ENCODE assay signal across 1 cellular context in genomic region chr20:432208-432607, GRCh38.
TF ChIP-seq lines count a peak whose summit lies in the region.

No MANE protein-coding gene starts in this region.

TF ChIP-seq in HepG2, 621 proteins besides CTCF, POLR2A, EP300 and RAD21 (continued from another document):
- 0 out of 2 replicates have a peak, but pooled peaks have one; percentile 20 for TF ChIP-seq ZNF609 (CRISPR knock-in tag; IDR thresholded peaks at IDR 0.05; ENCODE audit: borderline replicate concordance)
- no peak for TF ChIP-seq KAT8 (CRISPR knock-in tag; IDR thresholded peaks at IDR 0.05)
- 0 out of 2 replicates have a peak, but pooled peaks have one; percentile 21 for TF ChIP-seq ZNF430 (CRISPR knock-in tag; IDR thresholded peaks at IDR 0.05)
- TF ChIP-seq MXD4 (CRISPR knock-in tag; IDR thresholded peaks at IDR 0.05), result no peak
- TF ChIP-seq BHLHE40 (IDR thresholded peaks at IDR 0.05; ENCODE audit: low read length), result no peak
- no peak for TF ChIP-seq KMT2B (CRISPR knock-in tag; IDR thresholded peaks at IDR 0.05)
- TF ChIP-seq HNRNPK (IDR thresholded peaks at IDR 0.05; ENCODE audit: low read depth, low read length, poor library complexity, severe bottlenecking), result no peak
- TF ChIP-seq HIC2 (CRISPR knock-in tag; IDR thresholded peaks at IDR 0.05; ENCODE audit: low read depth), result no peak
- 0 out of 4 replicates have a peak, but pooled peaks of 1 of the 2 experiments have one; percentile 19 for TF ChIP-seq ATF4 (CRISPR knock-in tag; IDR thresholded peaks at IDR 0.05)
- 0 out of 2 replicates have a peak, but pooled peaks have one; percentile 26 for TF ChIP-seq ZBTB46 (CRISPR knock-in tag; IDR thresholded peaks at IDR 0.05; ENCODE audit: borderline replicate concordance)
- TF ChIP-seq PRDM10 (CRISPR knock-in tag; IDR thresholded peaks at IDR 0.05; ENCODE audit: low read depth), result no peak
- TF ChIP-seq BORCS8-MEF2B (CRISPR knock-in tag; IDR thresholded peaks at IDR 0.05), result peak; percentile 2; the same call in 1 of the 2 replicates
- TF ChIP-seq MATR3 (CRISPR knock-in tag; IDR thresholded peaks at IDR 0.05), result 0 out of 2 replicates have a peak, but pooled peaks have one; percentile 43
- no peak for TF ChIP-seq KMT2A (CRISPR knock-in tag; IDR thresholded peaks at IDR 0.05)
- 0 out of 2 replicates have a peak, but pooled peaks have one; percentile 22 for TF ChIP-seq NFIB (CRISPR knock-in tag; IDR thresholded peaks at IDR 0.05; ENCODE audit: borderline replicate concordance)
- no peak for TF ChIP-seq GATAD2A (CRISPR knock-in tag; IDR thresholded peaks at IDR 0.05)
- TF ChIP-seq RBM39 (IDR thresholded peaks at IDR 0.05; ENCODE audit: low read depth, low read length, poor library complexity, severe bottlenecking), result no peak
- TF ChIP-seq THAP8 (CRISPR knock-in tag; IDR thresholded peaks at IDR 0.05; ENCODE audit: borderline replicate concordance), result no peak
- TF ChIP-seq ZNF354B (CRISPR knock-in tag; IDR thresholded peaks at IDR 0.05), result no peak
- TF ChIP-seq ZNF713 (CRISPR knock-in tag; IDR thresholded peaks at IDR 0.05), result no peak
- TF ChIP-seq ARNT2 (CRISPR knock-in tag; IDR thresholded peaks at IDR 0.05; ENCODE audit: low read depth), result 0 out of 2 replicates have a peak, but pooled peaks have one; percentile 30
- TF ChIP-seq STAG1 (CRISPR knock-in tag; IDR thresholded peaks at IDR 0.05), result no peak
- TF ChIP-seq TBX3 (IDR thresholded peaks at IDR 0.05; ENCODE audit: borderline replicate concordance), result no peak
- no peak for TF ChIP-seq HINFP (CRISPR knock-in tag; IDR thresholded peaks at IDR 0.05; ENCODE audit: low read depth)
- 0 out of 2 replicates have a peak, but pooled peaks have one; percentile 51 for TF ChIP-seq ZZZ3 (CRISPR knock-in tag; IDR thresholded peaks at IDR 0.05; ENCODE audit: borderline replicate concordance)
- no peak; the same call in 1 of the 2 replicates for TF ChIP-seq BRF2 (CRISPR knock-in tag; IDR thresholded peaks at IDR 0.05)
TF ChIP-seq in HepG2: peak in this region for 21.
